In the genomic region with DNA sequence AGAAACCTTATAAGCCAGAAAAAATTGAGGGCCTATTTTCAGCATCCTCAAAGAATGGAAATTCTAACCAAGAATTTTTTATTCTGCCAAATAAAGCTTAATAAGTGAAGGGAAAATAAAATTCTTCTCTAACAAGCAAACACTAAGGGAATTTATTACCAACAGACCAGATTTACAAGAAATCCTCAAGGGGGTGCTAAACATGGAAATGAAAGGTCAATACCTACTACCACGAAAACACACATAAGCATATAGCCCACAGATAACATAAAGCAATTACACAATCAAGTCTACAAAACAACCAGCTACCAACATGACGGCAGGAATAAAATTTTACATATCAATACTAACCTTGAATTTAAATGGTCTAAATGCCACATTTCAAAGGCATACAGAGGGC, we compare ENCODE assay signal across 23 cellular contexts.
DNase-seq lines count a peak whose midpoint lies in the region; TF ChIP-seq lines count a peak whose summit lies in the region.
"Had no signal": no experiment of that assay in that cellular context is flagged by ENCODE, and none has a peak within 500 bp of the region (broad histone marks: within the 10 kb centered on the region; RNA-seq: fewer than 3 reads in every experiment).

No MANE protein-coding gene starts in this region.

- no peak overlapping the region for H4K5ac ChIP-seq in mesendoderm (ENCODE audit: low read length)

- no peak overlapping the region for H4K8ac ChIP-seq in mesendoderm (ENCODE audit: low read depth, low read length)

- H3K18ac ChIP-seq in mesendoderm (ENCODE audit: low read length) = no peak overlapping the region

- H3K27me3 ChIP-seq in mesendoderm (ENCODE audit: insufficient read depth, low read length, poor library complexity) = no peaks in the 10 kb centered on the region
- H3K27me3 ChIP-seq: colonic mucosa, foreskin keratinocyte had no signal

- peak; percentile 16 for TF ChIP-seq CTCF in GM13977 (IDR thresholded peaks at IDR 0.05; ENCODE audit: extremely low read depth, insufficient read depth, missing control alignments)

- H3K4me3 ChIP-seq in Jurkat, Clone E6-1 (ENCODE audit: low read length) = no peak overlapping the region
- H3K4me3 ChIP-seq in mesendoderm (ENCODE audit: low read length) = no peak overlapping the region
- H3K4me3 ChIP-seq: colonic mucosa, lung had no signal

- no peak overlapping the region for H3K9ac ChIP-seq in mesendoderm (ENCODE audit: low read length)

- no peak overlapping the region for H3K56ac ChIP-seq in mesendoderm (ENCODE audit: low read length)

- H3K4ac ChIP-seq in mesendoderm (ENCODE audit: low read depth, low read length) = no peak overlapping the region

- H3K27ac ChIP-seq in mesendoderm (ENCODE audit: low read depth, low read length) = no peak overlapping the region
- H3K27ac ChIP-seq: colonic mucosa, foreskin keratinocyte had no signal

- no peaks in the 10 kb centered on the region for H3K36me3 ChIP-seq in mesendoderm (ENCODE audit: control insufficient read depth, insufficient read depth, low read length)
- H3K36me3 ChIP-seq: colonic mucosa had no signal

- H2BK5ac ChIP-seq in mesendoderm (ENCODE audit: low read length) = no peak overlapping the region

- no peaks in the 10 kb centered on the region for H3K79me1 ChIP-seq in mesendoderm (ENCODE audit: low read length)

- H2AK5ac ChIP-seq in mesendoderm (ENCODE audit: low read length) = no peak overlapping the region

- H3K79me2 ChIP-seq in mesendoderm (ENCODE audit: control insufficient read depth, insufficient read depth, low read length) = no peaks in the 10 kb centered on the region

- WGBS in mesendoderm (ENCODE audit: extremely low coverage, insufficient coverage, low lambda C conversion rate) = no CpG with 5 or more reads among the region's 2 CpGs

- no peak for DNase-seq in GM13977 (ENCODE audit: low spot score)
- peak; percentile 5 for DNase-seq in Jurkat, Clone E6-1 (ENCODE audit: low read depth, low spot score)
- DNase-seq in SK-MEL-5 (ENCODE audit: low read depth, low spot score) = peak; percentile 41
- DNase-seq in mesendoderm = peak; percentile 51
- DNase-seq in stimulated activated CD4-positive, alpha-beta T cell treated with anti-CD3 and anti-CD28 coated beads, Interleukin-15, amount 100 ng/mL, for 24 hours = no peak
- no peak for DNase-seq in NCI-H2227 (lab: John Stamatoyannopoulos, UW; ENCODE audit: unreplicated experiment)
- DNase-seq in OCI-M2 (lab: John Stamatoyannopoulos, UW; ENCODE audit: unreplicated experiment) = no peak
- DNase-seq: activated CD4-positive, alpha-beta T cell treated with anti-CD3 and anti-CD28 coated beads, Interleukin-2, amount 50 U/mL, for 48 hours; activated CD4-positive, CD25-positive, alpha-beta regulatory T cell; anterior cingulate cortex; CD4-positive, CD25-positive, alpha-beta regulatory T cell; colonic mucosa; effector memory CD4-positive, alpha-beta T cell; foreskin keratinocyte; GOT3; IMR-90; MM.1S; NCI-H510A; nephron progenitor cell; posterior cingulate gyrus; stimulated activated CD4-positive, alpha-beta T cell treated with anti-CD3 and anti-CD28 coated beads, Interleukin-12 subunit alpha, Interleukin-12 subunit beta, amount 100 ng/mL, for 4 hours; stimulated activated CD4-positive, alpha-beta T cell treated with anti-CD3 and anti-CD28 coated beads, Interleukin-4, amount 100 ng/mL, for 24 hours had no signal

- H2BK15ac ChIP-seq in mesendoderm (replicated peaks; ENCODE audit: low read depth) = no peak overlapping the region

- in situ Hi-C loops in GM13977 (cut with MboI; ENCODE audit: low pct_unique_long_range_greater_than_20kb, low sequenced_read_pairs, unreplicated experiment) = no loop called here
- in situ Hi-C loops in SK-MEL-5 (cut with HindIII; ENCODE audit: low pct_unique_long_range_greater_than_20kb, low sequenced_read_pairs) = no loop called here

- H3K4me2 ChIP-seq in mesendoderm (ENCODE audit: low read length) = no peak overlapping the region

- no peak overlapping the region for H3K23ac ChIP-seq in mesendoderm (ENCODE audit: low read length)

- no peaks in the 10 kb centered on the region for H3K4me1 ChIP-seq in mesendoderm (ENCODE audit: control insufficient read depth, low read depth, low read length)
- H3K4me1 ChIP-seq: colonic mucosa, foreskin keratinocyte had no signal

- no peak overlapping the region for H2BK120ac ChIP-seq in mesendoderm (ENCODE audit: low read depth, low read length)

Comparison
In these comparisons a context has a peak if more than half of its experiments do, and no peak if none do; other contexts are left out.
1. DNase-seq: peak in Jurkat, Clone E6-1 (single experiment), SK-MEL-5 (single experiment) and mesendoderm (single experiment); none in GM13977 (single experiment), stimulated activated CD4-positive, alpha-beta T cell treated with anti-CD3 and anti-CD28 coated beads, Interleukin-15, amount 100 ng/mL, for 24 hours (single experiment), NCI-H2227 (single experiment) and OCI-M2 (single experiment).